ENCODE assay signal across 12 cellular contexts in the genomic region with DNA sequence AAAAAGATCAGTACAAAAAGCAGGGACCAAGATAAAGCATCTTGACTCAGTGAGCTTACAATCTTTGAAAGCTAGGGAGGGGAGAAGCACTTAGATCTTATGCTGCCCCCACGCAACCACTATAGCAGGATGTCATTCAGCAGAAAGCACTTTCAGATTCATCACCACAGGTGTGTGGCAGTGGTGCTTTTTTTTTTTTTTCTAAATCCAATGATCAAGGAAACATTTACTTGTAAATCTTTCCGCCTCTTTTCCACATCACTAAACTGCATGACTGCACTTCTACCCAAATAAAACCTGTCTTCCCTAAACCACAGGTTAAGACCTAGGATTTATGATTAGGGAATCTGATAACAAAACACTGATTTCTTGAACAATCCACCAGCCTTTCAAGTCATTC.
DNase-seq lines count a peak whose midpoint lies in the region; ATAC-seq and TF ChIP-seq lines count a peak whose summit lies in the region.
"Had no signal": no experiment of that assay in that cellular context is flagged by ENCODE, and none has a peak within 500 bp of the region (broad histone marks: within the 10 kb centered on the region; RNA-seq: fewer than 3 reads in every experiment).

No MANE protein-coding gene starts in this region.

- H3K4me1 Mint-ChIP-seq in activated CD4-positive, alpha-beta memory T cell treated with anti-CD3 and anti-CD28 coated beads for 36 hours (ENCODE audit: low read depth), result peaks cover 43% of the 10 kb centered on the region
- H3K4me1 Mint-ChIP-seq in nephron, result peaks cover 48% of the 10 kb centered on the region

- H3K27me3 ChIP-seq in upper lobe of left lung, result no peaks in the 10 kb centered on the region
- H3K27me3 ChIP-seq: BLaER1, heart right ventricle, neutrophil had no signal

- CTCF ChIA-PET in GM10248 (lab: Yijun Ruan, JAX), result interaction anchor here (1.1 to 1.7 kb wide), 3 partner anchors 10 to 21 kb away, joined by 4 to 5 read pairs (median 5); no protein-coding TSS in a partner anchor
- CTCF ChIA-PET in activated CD4-positive, alpha-beta memory T cell treated with anti-CD3 and anti-CD28 coated beads for 36 hours (lab: Charles Lee), result interaction anchor here (0.5 to 1.7 kb wide), 6 partner anchors 54 to 376 kb away, joined by 3 to 7 read pairs (median 4); no protein-coding TSS in a partner anchor

- intact Hi-C loops in activated CD4-positive, alpha-beta memory T cell treated with anti-CD3 and anti-CD28 coated beads for 36 hours (cut with micrococcal nuclease), result loop anchor here (1.0 to 2.0 kb wide), 2 partner anchors 53 to 132 kb away; no protein-coding TSS in a partner anchor

- H3K27ac ChIP-seq in upper lobe of left lung, result no peak overlapping the region
- H3K27ac ChIP-seq: BLaER1, heart right ventricle, neutrophil had no signal

- whole genome bisulfite sequencing in upper lobe of left lung, 2 donors, result 88 to 92% methylated on average over 2 of the region's 2 CpGs

- no peaks in the 10 kb centered on the region for H3K36me3 ChIP-seq in upper lobe of left lung
- H3K36me3 ChIP-seq: heart right ventricle, neutrophil had no signal

- POLR2A ChIA-PET in GM10248 (lab: Yijun Ruan, JAX), result no interaction called here
- POLR2A ChIA-PET in activated CD4-positive, alpha-beta memory T cell treated with anti-CD3 and anti-CD28 coated beads for 36 hours (lab: Charles Lee), result interaction anchor here (0.9 to 1.1 kb wide), 2 partner anchors 53 to 83 kb away, joined by 3 to 4 read pairs; no protein-coding TSS in a partner anchor

- peaks cover 0 to 12% (median 8%) of the 10 kb centered on the region in 4 donors for H3K4me1 ChIP-seq in upper lobe of left lung

- ATAC-seq in HG02588 (IDR thresholded peaks at IDR 0.05; ENCODE audit: unreplicated experiment) (peak; percentile 36), GM19452 (IDR thresholded peaks at IDR 0.05; ENCODE audit: unreplicated experiment) (no peak), upper lobe of left lung (ENCODE audit: low FRiP score in 2 of 2) (no peak)
- ATAC-seq: heart right ventricle had no signal

- H3K9me3 Mint-ChIP-seq in activated CD4-positive, alpha-beta memory T cell treated with anti-CD3 and anti-CD28 coated beads for 36 hours, result no peaks in the 10 kb centered on the region
- no peaks in the 10 kb centered on the region for H3K9me3 Mint-ChIP-seq in nephron

- no peak for TF ChIP-seq EP300 in upper lobe of left lung (IDR thresholded peaks at IDR 0.05)

- no peaks in the 10 kb centered on the region for H3K9me3 ChIP-seq in upper lobe of left lung
- H3K9me3 ChIP-seq: BLaER1, heart right ventricle, neutrophil had no signal

- H3K27me3 Mint-ChIP-seq in activated CD4-positive, alpha-beta memory T cell treated with anti-CD3 and anti-CD28 coated beads for 36 hours, result no peaks in the 10 kb centered on the region
- H3K27me3 Mint-ChIP-seq in nephron (ENCODE audit: low read depth), result no peaks in the 10 kb centered on the region

- H3K36me3 Mint-ChIP-seq in activated CD4-positive, alpha-beta memory T cell treated with anti-CD3 and anti-CD28 coated beads for 36 hours, result no peaks in the 10 kb centered on the region
- H3K36me3 Mint-ChIP-seq in nephron (ENCODE audit: low read depth), result peaks cover 5% of the 10 kb centered on the region

- TF ChIP-seq CTCF in GM10248 (IDR thresholded peaks at IDR 0.05; ENCODE audit: control extremely low read depth, extremely low read depth, low read depth, missing control alignments), result peak; percentile 8
- TF ChIP-seq CTCF in nephron (IDR thresholded peaks at IDR 0.05; ENCODE audit: unreplicated experiment in 3 of 3), result no peak
- no peak for TF ChIP-seq CTCF in upper lobe of left lung (IDR thresholded peaks at IDR 0.05)

- TF ChIP-seq POLR2A in upper lobe of left lung (IDR thresholded peaks at IDR 0.05), result no peak

- peak overlapping the region; percentile 40 for H3K27ac Mint-ChIP-seq in activated CD4-positive, alpha-beta memory T cell treated with anti-CD3 and anti-CD28 coated beads for 36 hours
- peak overlapping the region; percentile 25 to 45 (median 45) for H3K27ac Mint-ChIP-seq in nephron

- H3K4me3 ChIP-seq in upper lobe of left lung, result no peak overlapping the region
- H3K4me3 ChIP-seq: BLaER1, heart right ventricle had no signal

- no peak overlapping the region for H3K4me3 Mint-ChIP-seq in activated CD4-positive, alpha-beta memory T cell treated with anti-CD3 and anti-CD28 coated beads for 36 hours
- no peak overlapping the region for H3K4me3 Mint-ChIP-seq in nephron

- DNase-seq in GM10248 (ENCODE audit: extremely low spot score) (peak; percentile 58), NCI-H128 (lab: John Stamatoyannopoulos, UW; ENCODE audit: unreplicated experiment) (no peak), SIG-M5 treated with dmso at 0.1 percent for 504 hours (lab: John Stamatoyannopoulos, UW; ENCODE audit: unreplicated experiment) (no peak), upper lobe of left lung (no peak)
- DNase-seq in activated CD4-positive, alpha-beta memory T cell treated with anti-CD3 and anti-CD28 coated beads for 36 hours, result peak; percentile 70
- DNase-seq: heart right ventricle, NCI-H2171 had no signal

Comparison
In these comparisons a context has a peak if more than half of its experiments do, and no peak if none do; other contexts are left out.
1. DNase-seq: peak in GM10248 (single experiment) and activated CD4-positive, alpha-beta memory T cell treated with anti-CD3 and anti-CD28 coated beads for 36 hours (single experiment); none in NCI-H128 (single experiment), SIG-M5 treated with dmso at 0.1 percent for 504 hours (single experiment) and upper lobe of left lung (0 of 2).